Comparison of ENCODE assay signal across 3 cellular contexts in genomic region chr1:54459140-54459539, GRCh38.
A peak's percentile ranks its signal among the peaks of the same experiment; 100 is the strongest.
TF ChIP-seq lines count a peak whose summit lies in the region.

No MANE protein-coding gene starts in this region.

TF ChIP-seq in SK-N-SH, 30 proteins besides CTCF, POLR2A, EP300 and RAD21:
- no peak for TF ChIP-seq MAX (IDR thresholded peaks at IDR 0.05; ENCODE audit: low read depth)
- no peak for TF ChIP-seq FOSL2 (IDR thresholded peaks at IDR 0.05; ENCODE audit: borderline replicate concordance, low read depth)
- TF ChIP-seq MXI1 (IDR thresholded peaks at IDR 0.05; ENCODE audit: low read depth, low read length), result no peak
- no peak for TF ChIP-seq RXRA (IDR thresholded peaks at IDR 0.05; ENCODE audit: borderline replicate concordance, low read depth)
- TF ChIP-seq POLR2AphosphoS5 (IDR thresholded peaks at IDR 0.05; ENCODE audit: low read depth, low read length), result no peak
- no peak for TF ChIP-seq YY1 (IDR thresholded peaks at IDR 0.05; ENCODE audit: low read depth)
- no peak for TF ChIP-seq SIN3A (IDR thresholded peaks at IDR 0.05; ENCODE audit: borderline replicate concordance, low read depth, low read length)
- TF ChIP-seq GABPA (IDR thresholded peaks at IDR 0.05; ENCODE audit: low read depth), result no peak
- no peak for TF ChIP-seq ELF1 (IDR thresholded peaks at IDR 0.05)
- no peak for TF ChIP-seq SMC3 (IDR thresholded peaks at IDR 0.05; ENCODE audit: low read depth, low read length)
- no peak for TF ChIP-seq FOXM1 (IDR thresholded peaks at IDR 0.05; ENCODE audit: low read depth)
- no peak for TF ChIP-seq ZBTB33 (IDR thresholded peaks at IDR 0.05; ENCODE audit: borderline replicate concordance, low read depth)
TF ChIP-seq in SK-N-SH: peak in this region for 0.

TF ChIP-seq in SK-N-SH treated with all-trans-retinoic acid at 6 μM for 48 hours, 23 proteins besides CTCF, POLR2A, EP300 and RAD21:
- TF ChIP-seq POU6F1 (CRISPR knock-in tag; IDR thresholded peaks at IDR 0.05; ENCODE audit: borderline replicate concordance, low read depth) (no peak), BACH2 (CRISPR knock-in tag; IDR thresholded peaks at IDR 0.05; ENCODE audit: borderline replicate concordance) (no peak), TCF4 (CRISPR knock-in tag; IDR thresholded peaks at IDR 0.05; ENCODE audit: borderline replicate concordance) (no peak), ZNF8 (CRISPR knock-in tag; IDR thresholded peaks at IDR 0.05) (no peak), ARNTL (CRISPR knock-in tag; IDR thresholded peaks at IDR 0.05; ENCODE audit: borderline replicate concordance, low read depth) (no peak), ZFP30 (CRISPR knock-in tag; IDR thresholded peaks at IDR 0.05) (no peak), ESRRG (CRISPR knock-in tag; IDR thresholded peaks at IDR 0.05) (no peak), RARB (CRISPR knock-in tag; IDR thresholded peaks at IDR 0.05) (no peak), ZNF70 (CRISPR knock-in tag; IDR thresholded peaks at IDR 0.05) (no peak)

TF ChIP-seq in WTC11, 78 proteins besides CTCF, POLR2A, EP300 and RAD21:
- TF ChIP-seq ELF4 (CRISPR knock-in tag; IDR thresholded peaks at IDR 0.05; ENCODE audit: low read depth) (no peak), ZNF512 (CRISPR knock-in tag; IDR thresholded peaks at IDR 0.05; ENCODE audit: borderline replicate concordance) (peak; percentile 72; the same call in 1 of the 2 replicates), CBFB (CRISPR knock-in tag; IDR thresholded peaks at IDR 0.05; ENCODE audit: low read depth) (no peak)
